Comparison of ENCODE assay signal across 1 cellular context in the genomic region with DNA sequence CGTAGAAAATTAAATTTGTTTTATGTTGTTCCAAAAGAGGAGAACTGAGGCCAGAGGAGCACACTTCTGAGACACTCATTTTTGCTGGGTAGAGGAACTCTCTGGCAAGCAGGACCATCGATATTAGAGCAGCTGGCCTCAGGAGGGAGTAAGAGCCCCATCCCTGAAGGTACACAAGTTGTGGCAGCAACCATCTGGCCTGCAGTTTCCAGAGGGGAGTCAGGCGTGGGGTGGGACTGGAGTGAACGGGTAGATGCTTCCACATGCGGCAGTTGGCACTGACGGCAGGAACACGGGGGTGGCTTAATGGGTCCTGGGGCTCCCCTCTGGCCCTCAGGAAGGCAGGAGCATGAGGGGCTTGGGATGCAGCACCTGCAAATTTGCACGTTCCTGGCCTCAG.
TF ChIP-seq lines count a peak whose summit lies in the region.

No MANE protein-coding gene starts in this region.

TF ChIP-seq in K562, 482 proteins besides CTCF, POLR2A, EP300 and RAD21:
- TF ChIP-seq JUN (IDR thresholded peaks at IDR 0.05; ENCODE audit: borderline replicate concordance, low read depth, low read length) = no peak
- TF ChIP-seq JUN (CRISPR knock-in tag; IDR thresholded peaks at IDR 0.05; ENCODE audit: borderline replicate concordance) = no peak
- TF ChIP-seq ZNF384 (IDR thresholded peaks at IDR 0.05; ENCODE audit: low read depth, low read length) = no peak
